Comparison of ENCODE assay signal across 24 cellular contexts in the genomic region with DNA sequence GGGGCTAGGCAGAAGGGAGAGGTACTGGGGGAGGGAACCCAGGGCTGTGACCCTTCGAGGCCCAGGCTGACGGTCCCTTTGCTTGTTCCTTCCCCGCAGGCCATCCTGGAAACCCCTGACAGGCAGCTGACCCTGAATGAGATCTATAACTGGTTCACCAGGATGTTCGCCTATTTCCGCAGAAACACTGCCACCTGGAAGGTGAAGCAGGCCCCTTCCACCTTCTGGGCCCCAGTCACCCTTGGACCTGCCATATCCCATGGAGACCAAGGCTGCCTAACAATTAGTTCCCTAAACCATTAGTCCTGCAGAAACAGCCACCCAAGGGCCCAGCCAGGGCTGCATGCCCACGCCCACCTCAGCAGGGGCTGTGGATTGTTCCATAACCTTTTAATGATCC. TPM values are rescaled to one million over a fixed set of nuclear protein-coding genes. Genes with fewer than 3 reads are reported as not detected.
"Had no signal": no experiment of that assay in that cellular context is flagged by ENCODE, and none has a peak within 500 bp of the region (broad histone marks: within the 10 kb centered on the region; RNA-seq: fewer than 3 reads in every experiment).

No MANE protein-coding gene starts in this region.

- FAIRE-seq: astrocyte had no signal

- H3K4me3 Mint-ChIP-seq: activated CD4-positive, alpha-beta memory T cell treated with anti-CD3 and anti-CD28 coated beads, Interleukin-2, amount 10 ng/mL, durations not matched to agents 7 days and 5 days; activated CD4-positive, alpha-beta T cell treated with anti-CD3 and anti-CD28 coated beads for 36 hours; activated naive CD4-positive, alpha-beta T cell treated with anti-CD3 and anti-CD28 coated beads for 36 hours; activated naive CD8-positive, alpha-beta T cell; activated T-helper 17 cell treated with anti-CD3 and anti-CD28 coated beads, Interleukin-2, amount 50 U/mL, for 72 hours; brain; central memory CD8-positive, alpha-beta T cell; T-cell had no signal

- H3K4me1 Mint-ChIP-seq: activated CD4-positive, alpha-beta memory T cell treated with anti-CD3 and anti-CD28 coated beads, Interleukin-2, amount 10 ng/mL, durations not matched to agents 7 days and 5 days; activated T-helper 17 cell treated with anti-CD3 and anti-CD28 coated beads, Interleukin-2, amount 50 U/mL, for 72 hours; T-cell had no signal

- H3K27ac Mint-ChIP-seq: activated CD4-positive, alpha-beta memory T cell treated with anti-CD3 and anti-CD28 coated beads, Interleukin-2, amount 10 ng/mL, durations not matched to agents 7 days and 5 days; activated CD4-positive, alpha-beta T cell treated with anti-CD3 and anti-CD28 coated beads for 36 hours; activated naive CD4-positive, alpha-beta T cell treated with anti-CD3 and anti-CD28 coated beads for 36 hours; activated naive CD8-positive, alpha-beta T cell; activated T-helper 17 cell treated with anti-CD3 and anti-CD28 coated beads, Interleukin-2, amount 50 U/mL, for 72 hours; T-cell had no signal

- DNase-seq: activated CD4-positive, alpha-beta memory T cell treated with anti-CD3 and anti-CD28 coated beads, Interleukin-2, amount 10 ng/mL, durations not matched to agents 7 days and 5 days; activated CD4-positive, alpha-beta T cell treated with anti-CD3 and anti-CD28 coated beads for 36 hours; activated CD4-positive, alpha-beta T cell treated with anti-CD3 and anti-CD28 coated beads, Interleukin-2, amount 50 U/mL, for 1 hour; activated CD4-positive, CD25-positive, alpha-beta regulatory T cell; activated gamma-delta T cell; activated naive CD4-positive, alpha-beta T cell treated with anti-CD3 and anti-CD28 coated beads for 36 hours; activated T-cell treated with anti-CD3 and anti-CD28 coated beads for 4 hours; activated T-cell treated with anti-CD3 and anti-CD28 coated beads, Interleukin-2, amount 50 U/mL, for 48 hours; Kasumi-1; KBM-7; NCI-H1436 treated with DMSO at 0.1 percent for 48 hours; NCI-H187; NCI-H2081; PC-3; SIG-M5 had no signal

- H3K9me3 Mint-ChIP-seq: activated CD4-positive, alpha-beta memory T cell treated with anti-CD3 and anti-CD28 coated beads, Interleukin-2, amount 10 ng/mL, durations not matched to agents 7 days and 5 days; activated naive CD4-positive, alpha-beta T cell treated with anti-CD3 and anti-CD28 coated beads for 36 hours; activated T-helper 17 cell treated with anti-CD3 and anti-CD28 coated beads, Interleukin-2, amount 50 U/mL, for 72 hours; brain; central memory CD8-positive, alpha-beta T cell; T-cell had no signal

- H3K27ac ChIP-seq: VCaP had no signal

- H3K27me3 Mint-ChIP-seq: activated CD4-positive, alpha-beta memory T cell treated with anti-CD3 and anti-CD28 coated beads, Interleukin-2, amount 10 ng/mL, durations not matched to agents 7 days and 5 days; activated CD4-positive, alpha-beta T cell treated with anti-CD3 and anti-CD28 coated beads for 36 hours; activated naive CD8-positive, alpha-beta T cell; activated T-helper 17 cell treated with anti-CD3 and anti-CD28 coated beads, Interleukin-2, amount 50 U/mL, for 72 hours; central memory CD8-positive, alpha-beta T cell; T-cell had no signal

RNA-seq across cellular contexts. Expression of a gene that starts 47.1 kb away (rescaled TPM):
- total RNA-seq: activated CD4-positive, alpha-beta memory T cell treated with anti-CD3 and anti-CD28 coated beads, Interleukin-2, amount 10 ng/mL, durations not matched to agents 7 days and 5 days; activated CD4-positive, alpha-beta T cell treated with anti-CD3 and anti-CD28 coated beads for 36 hours; activated CD8-positive, alpha-beta memory T cell treated with anti-CD3 and anti-CD28 coated beads for 36 hours; activated naive CD4-positive, alpha-beta T cell treated with anti-CD3 and anti-CD28 coated beads for 36 hours; activated T-helper 17 cell treated with anti-CD3 and anti-CD28 coated beads, Interleukin-2, amount 50 U/mL, for 72 hours; T-cell; T-helper 2 cell treated with Interferon-gamma antibody and Interleukin-4, amounts not matched to agents 100 ng/mL and 5 ng/mL, for 36 hours had no signal
